8 cellular contexts compared by ENCODE assay signal in the genomic region with DNA sequence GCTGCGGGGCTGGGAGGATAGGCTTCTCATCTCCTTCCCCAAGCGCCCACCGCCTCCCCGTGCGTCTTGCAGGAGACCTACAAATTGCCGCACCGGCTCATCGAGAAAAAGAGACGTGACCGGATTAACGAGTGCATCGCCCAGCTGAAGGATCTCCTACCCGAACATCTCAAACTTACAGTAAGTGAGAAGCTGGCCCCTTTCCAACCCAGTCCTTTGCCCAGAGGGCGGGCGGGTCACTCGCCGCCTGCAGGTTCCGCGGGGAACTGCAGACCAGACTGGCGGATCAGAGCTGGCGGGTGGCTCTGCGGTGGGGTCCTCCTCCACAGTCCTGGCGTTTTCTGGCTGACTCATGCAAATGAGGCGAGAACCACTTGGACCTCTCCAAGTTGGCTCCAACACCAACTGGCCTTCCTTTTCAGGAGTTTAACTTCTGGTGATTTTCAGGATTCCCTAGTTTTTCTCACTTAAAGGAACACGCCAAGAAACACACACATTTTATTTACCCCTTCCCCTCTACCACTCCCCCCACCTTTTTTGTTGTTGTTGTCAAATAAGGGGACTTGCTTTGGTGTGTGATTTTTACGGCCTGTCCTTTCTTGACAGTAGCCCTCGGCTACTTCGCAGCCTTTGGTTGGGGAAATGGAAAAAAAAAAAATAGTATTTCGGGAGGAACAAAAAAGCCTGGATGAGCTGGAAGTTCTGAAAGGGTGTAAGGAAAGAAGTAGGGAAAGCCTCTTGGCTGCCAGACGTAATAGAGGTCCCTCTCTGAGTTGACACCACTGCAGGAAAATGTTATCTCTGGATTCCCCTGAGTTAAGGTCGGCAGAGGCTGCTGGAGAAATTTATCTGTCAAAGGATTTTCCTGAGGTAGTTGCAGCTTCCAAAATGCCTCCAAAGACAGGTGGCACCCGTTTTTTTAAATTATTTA.
DNase-seq lines count a peak whose midpoint lies in the region; ATAC-seq and TF ChIP-seq lines count a peak whose summit lies in the region.

No MANE protein-coding gene starts in this region.

- CTCF ChIA-PET in GM10248 (lab: Yijun Ruan, JAX): interaction anchor here (0.7 to 7.2 kb wide), 55 partner anchors 12 to 294 kb away, joined by 3 to 52 read pairs (median 5); partner anchors contain the start of gene EDEM1

- peak; percentile 94 for TF ChIP-seq CTCF in GM10248 (IDR thresholded peaks at IDR 0.05; ENCODE audit: control extremely low read depth, extremely low read depth, low read depth, missing control alignments)

- peak; percentile 16 for ATAC-seq in HG03159 (IDR thresholded peaks at IDR 0.05; ENCODE audit: unreplicated experiment)
- ATAC-seq in memory B cell (ENCODE audit: low read depth): peak; percentile 17

- DNase-seq in GM10248 (ENCODE audit: extremely low spot score) (peak; percentile 66), memory B cell (ENCODE audit: low spot score in 2 of 2) (peak; percentile 92 to 96), NCI-H2107 (lab: John Stamatoyannopoulos, UW) (no peak)
- peak; percentile 75 for DNase-seq in NK-92 treated with Interleukin-12 subunit alpha and Interleukin-12 subunit beta, amount 100 ng/mL, for 24 hours (lab: John Stamatoyannopoulos, UW)
- peak; percentile 82 to 83 for DNase-seq in activated CD8-positive, alpha-beta memory T cell treated with anti-CD3 and anti-CD28 coated beads for 4 hours (ENCODE audit: low read depth in 2 of 2)
- peak; percentile 66 for DNase-seq in effector CD8-positive, alpha-beta T cell (lab: John Stamatoyannopoulos, UW)
- peak; percentile 87 to 90 (median 90) for DNase-seq in stimulated activated CD4-positive, alpha-beta T cell treated with anti-CD3 and anti-CD28 coated beads, TNF-alpha, amount 100 ng/mL, for 48 hours (ENCODE audit: low read depth in 3 of 3)

- H3K4me3 Mint-ChIP-seq in memory B cell: peak overlapping the region; percentile 99

- no peaks in the 10 kb centered on the region for H3K9me3 Mint-ChIP-seq in memory B cell

- H3K4me1 Mint-ChIP-seq in memory B cell: peaks cover 42% of the 10 kb centered on the region

- H3K36me3 Mint-ChIP-seq in memory B cell: peaks cover 15% of the 10 kb centered on the region

- H3K27ac Mint-ChIP-seq in memory B cell: peak overlapping the region; percentile 95

- POLR2A ChIA-PET in GM10248 (lab: Yijun Ruan, JAX): interaction anchor here (0.6 to 2.8 kb wide), 5 partner anchors 28 to 153 kb away, joined by 3 to 19 read pairs (median 3); no protein-coding TSS in a partner anchor

- no peaks in the 10 kb centered on the region for H3K27me3 Mint-ChIP-seq in memory B cell
